In the genomic region with DNA sequence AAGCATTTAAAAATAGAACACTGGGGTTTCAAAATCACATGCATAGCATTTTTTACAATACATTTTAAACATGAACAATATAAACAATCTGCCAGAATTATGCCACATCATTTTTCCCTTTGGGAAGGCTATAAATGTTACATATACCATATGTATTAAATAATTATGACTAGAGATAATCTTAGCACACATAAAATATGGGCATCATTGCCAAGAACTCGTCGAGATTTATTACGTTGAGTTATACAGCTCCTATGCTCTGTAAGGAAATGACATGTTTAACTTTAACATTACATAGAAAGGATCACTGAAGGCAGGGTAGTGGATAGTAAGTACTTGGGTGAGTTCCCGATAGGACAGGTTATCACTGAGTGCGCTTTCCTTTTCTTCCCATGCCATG, we compare ENCODE assay signal across 17 cellular contexts.
"Had no signal": no experiment of that assay in that cellular context is flagged by ENCODE, and none has a peak within 500 bp of the region (broad histone marks: within the 10 kb centered on the region; RNA-seq: fewer than 3 reads in every experiment).

No MANE protein-coding gene starts in this region.

- H3K4me3 Mint-ChIP-seq: activated T-helper 17 cell treated with anti-CD3 and anti-CD28 coated beads, Interleukin-2, amount 50 U/mL, for 72 hours; endodermal cell; immature natural killer cell; naive thymus-derived CD4-positive, alpha-beta T cell; stimulated activated memory B cell treated with anti-CD40 and anti-IgM and Interleukin-4, amounts not matched to agents 10 μg/mL and 1 μg/mL and 100 μg/mL, for 72 hours had no signal

- H3K27me3 Mint-ChIP-seq: naive thymus-derived CD4-positive, alpha-beta T cell; stimulated activated memory B cell treated with anti-CD40 and anti-IgM and Interleukin-4, amounts not matched to agents 10 μg/mL and 1 μg/mL and 100 μg/mL, for 72 hours had no signal

- DNase-seq: activated CD4-positive, alpha-beta T cell treated with anti-CD3 and anti-CD28 coated beads for 1 hour; activated CD4-positive, alpha-beta T cell treated with anti-CD3 and anti-CD28 coated beads, Interleukin-2, amount 50 U/mL, for 4 hours; activated naive CD4-positive, alpha-beta T cell treated with Interleukin-2 at 50 U/mL for 16 hours; activated T-cell treated with anti-CD3 and anti-CD28 coated beads for 4 hours; dorsolateral prefrontal cortex; endodermal cell; foreskin melanocyte; head of caudate nucleus; immature natural killer cell; naive thymus-derived CD4-positive, alpha-beta T cell; posterior cingulate gyrus; retina; stimulated activated CD4-positive, alpha-beta T cell treated with anti-CD3 and anti-CD28 coated beads, Interleukin-2, amount 100 ng/mL, for 48 hours; T-helper 9 cell had no signal

- H3K4me3 ChIP-seq: dorsolateral prefrontal cortex, lung had no signal

- ATAC-seq: activated T-helper 17 cell treated with anti-CD3 and anti-CD28 coated beads, Interleukin-2, amount 50 U/mL, for 72 hours; naive thymus-derived CD4-positive, alpha-beta T cell; stimulated activated memory B cell treated with anti-CD40 and anti-IgM and Interleukin-4, amounts not matched to agents 10 μg/mL and 1 μg/mL and 100 μg/mL, for 72 hours had no signal

- H3K36me3 Mint-ChIP-seq: immature natural killer cell; naive thymus-derived CD4-positive, alpha-beta T cell; stimulated activated memory B cell treated with anti-CD40 and anti-IgM and Interleukin-4, amounts not matched to agents 10 μg/mL and 1 μg/mL and 100 μg/mL, for 72 hours had no signal

- H3K4me1 Mint-ChIP-seq: activated T-helper 17 cell treated with anti-CD3 and anti-CD28 coated beads, Interleukin-2, amount 50 U/mL, for 72 hours; immature natural killer cell; naive thymus-derived CD4-positive, alpha-beta T cell; stimulated activated memory B cell treated with anti-CD40 and anti-IgM and Interleukin-4, amounts not matched to agents 10 μg/mL and 1 μg/mL and 100 μg/mL, for 72 hours had no signal

- H3K27ac ChIP-seq: dorsolateral prefrontal cortex had no signal

- H3K27me3 ChIP-seq: dorsolateral prefrontal cortex had no signal

- H3K9me3 Mint-ChIP-seq: activated T-helper 17 cell treated with anti-CD3 and anti-CD28 coated beads, Interleukin-2, amount 50 U/mL, for 72 hours; endodermal cell; immature natural killer cell; naive thymus-derived CD4-positive, alpha-beta T cell had no signal

- H3K27ac Mint-ChIP-seq: activated T-helper 17 cell treated with anti-CD3 and anti-CD28 coated beads, Interleukin-2, amount 50 U/mL, for 72 hours; immature natural killer cell; naive thymus-derived CD4-positive, alpha-beta T cell; stimulated activated memory B cell treated with anti-CD40 and anti-IgM and Interleukin-4, amounts not matched to agents 10 μg/mL and 1 μg/mL and 100 μg/mL, for 72 hours had no signal
